10 cellular contexts compared by ENCODE assay signal in genomic region chr2:172434821-172435607, GRCh38. TPM values are rescaled to one million over a fixed set of nuclear protein-coding genes. Genes with fewer than 3 reads are reported as not detected.
DNase-seq lines count a peak whose midpoint lies in the region; ATAC-seq lines count a peak whose summit lies in the region.
"Had no signal": no experiment of that assay in that cellular context is flagged by ENCODE, and none has a peak within 500 bp of the region (broad histone marks: within the 10 kb centered on the region; RNA-seq: fewer than 3 reads in every experiment).

No MANE protein-coding gene starts in this region.

- no peaks in the 10 kb centered on the region for H3K36me3 ChIP-seq in HUES6 (ENCODE audit: control insufficient read depth, insufficient read depth, low read length)
- H3K36me3 ChIP-seq: left lung had no signal

- no peaks in the 10 kb centered on the region for H3K27me3 ChIP-seq in HUES6 (ENCODE audit: control insufficient read depth, insufficient read depth, low read length)

- H3K27ac ChIP-seq in HUES6 (ENCODE audit: low read depth, low read length) = peak overlapping the region; percentile 13; the same call in 1 of the 2 replicates

- H3K9me3 ChIP-seq in HUES6 (ENCODE audit: control insufficient read depth, insufficient read depth, low read depth, low read length) = no peaks in the 10 kb centered on the region
- H3K9me3 ChIP-seq: left lung had no signal

- DNase-seq in DMS153 treated with DMSO at 0.1 percent for 48 hours (lab: John Stamatoyannopoulos, UW; ENCODE audit: unreplicated experiment) (peak; percentile 10), T-helper 22 cell (ENCODE audit: low read depth) (peak; percentile 11), left lobe of liver (ENCODE audit: low spot score) (no peak), glomerular visceral epithelial cell (ENCODE audit: extremely low spot score) (no peak)
- DNase-seq: activated B cell treated with CpG ODN at 0.5 μM for 24 hours, left lung, NCI-H1092 treated with DMSO at 0.1 percent for 48 hours had no signal

- peak overlapping the region; percentile 19 for H3K9ac ChIP-seq in HUES6 (ENCODE audit: low read length)

- H3K4me1 ChIP-seq in HUES6 (ENCODE audit: control insufficient read depth, insufficient read depth, low read length) = peaks cover 84% of the 10 kb centered on the region

- 0 out of 2 replicates have a peak overlapping the region, but pooled peaks have one; percentile 24 for H3K4me3 ChIP-seq in HUES6 (ENCODE audit: low read depth, low read length)
- H3K4me3 ChIP-seq: left lung had no signal

- ATAC-seq in left lobe of liver = peak; percentile 45
- ATAC-seq in HG03159 (IDR thresholded peaks at IDR 0.05; ENCODE audit: unreplicated experiment) = no peak
- ATAC-seq in GM18520 (IDR thresholded peaks at IDR 0.05; ENCODE audit: unreplicated experiment) = no peak
- ATAC-seq: left lung had no signal

RNA-seq across cellular contexts. Expression of gene ITGA6, which starts 7.6 kb away (rescaled TPM):
- 13.5 TPM for total RNA-seq in left lobe of liver

Comparison
In these comparisons a context has a peak if more than half of its experiments do, and no peak if none do; other contexts are left out.
1. DNase-seq: peak in DMS153 treated with DMSO at 0.1 percent for 48 hours (single experiment) and T-helper 22 cell (single experiment); none in left lobe of liver (single experiment) and glomerular visceral epithelial cell (single experiment).